ENCODE assay signal across 12 cellular contexts in the genomic region with DNA sequence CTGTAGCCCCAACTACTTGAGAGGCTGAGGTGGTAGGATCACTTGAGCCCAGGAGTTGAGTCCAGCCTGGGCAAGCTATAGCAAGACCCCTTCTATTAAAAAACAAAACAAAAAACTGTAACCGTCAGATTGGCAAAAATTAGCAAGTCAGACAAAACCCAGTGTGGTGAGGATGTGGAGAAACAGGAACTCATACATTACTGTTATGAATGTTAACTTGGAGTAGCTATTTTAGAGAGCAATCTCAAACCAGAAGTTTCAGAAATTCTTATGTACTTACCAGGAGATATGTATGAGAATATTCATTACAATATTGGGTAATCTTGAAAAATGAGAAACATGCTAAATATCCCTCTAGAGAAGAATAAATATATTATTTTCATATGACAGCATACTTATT.
DNase-seq lines count a peak whose midpoint lies in the region; ATAC-seq and TF ChIP-seq lines count a peak whose summit lies in the region.
"Had no signal": no experiment of that assay in that cellular context is flagged by ENCODE, and none has a peak within 500 bp of the region (broad histone marks: within the 10 kb centered on the region; RNA-seq: fewer than 3 reads in every experiment).

No MANE protein-coding gene starts in this region.

- no peaks in the 10 kb centered on the region for H3K9me2 ChIP-seq in OCI-LY7 (ENCODE audit: insufficient read depth, low read length)

- H3K36me3 ChIP-seq in OCI-LY7 (ENCODE audit: insufficient read depth, low read length): peaks cover 19% of the 10 kb centered on the region

- no peak overlapping the region for H2AFZ ChIP-seq in OCI-LY7 (ENCODE audit: low read length)

- H3K27me3 Mint-ChIP-seq in activated CD4-positive, alpha-beta memory T cell treated with anti-CD3 and anti-CD28 coated beads, Interleukin-2, amount 10 ng/mL, durations not matched to agents 7 days and 5 days: no peaks in the 10 kb centered on the region

- no peaks in the 10 kb centered on the region for H3K9me3 ChIP-seq in OCI-LY7 (ENCODE audit: low read length)

- H3K4me3 Mint-ChIP-seq in activated CD4-positive, alpha-beta memory T cell treated with anti-CD3 and anti-CD28 coated beads, Interleukin-2, amount 10 ng/mL, durations not matched to agents 7 days and 5 days: no peak overlapping the region
- H3K4me3 Mint-ChIP-seq: H9 had no signal

- POLR2A ChIA-PET in OCI-LY7 (lab: Charles Lee): no interaction called here
- POLR2A ChIA-PET in activated CD4-positive, alpha-beta memory T cell treated with anti-CD3 and anti-CD28 coated beads, Interleukin-2, amount 10 ng/mL, durations not matched to agents 7 days and 5 days (lab: Charles Lee): no interaction called here

- DNase-seq in OCI-LY7 (ENCODE audit: low spot score) (no peak), superior temporal gyrus (ENCODE audit: extremely low spot score) (no peak), foreskin fibroblast (no peak)
- DNase-seq in activated CD4-positive, alpha-beta memory T cell treated with anti-CD3 and anti-CD28 coated beads, Interleukin-2, amount 10 ng/mL, durations not matched to agents 7 days and 5 days: no peak
- DNase-seq: H9, NCI-H1694, nucleus accumbens, OCI-M1 had no signal

- H3K36me3 Mint-ChIP-seq in activated CD4-positive, alpha-beta memory T cell treated with anti-CD3 and anti-CD28 coated beads, Interleukin-2, amount 10 ng/mL, durations not matched to agents 7 days and 5 days (ENCODE audit: low read depth): no peaks in the 10 kb centered on the region

- H3K4me2 ChIP-seq in OCI-LY7 (ENCODE audit: low read length): 0 out of 2 replicates have a peak overlapping the region, but pooled peaks have one; percentile 17

- ATAC-seq in GM18508 (IDR thresholded peaks at IDR 0.05; ENCODE audit: insufficient read depth, unreplicated experiment) (peak; percentile 70), GM19463 (IDR thresholded peaks at IDR 0.05; ENCODE audit: unreplicated experiment) (peak; percentile 59), HG02885 (IDR thresholded peaks at IDR 0.05; ENCODE audit: poor library complexity, unreplicated experiment) (peak; percentile 74), esophagus mucosa (no peak)

- no peaks in the 10 kb centered on the region for H3K79me2 ChIP-seq in OCI-LY7 (ENCODE audit: insufficient read depth, low read depth, low read length)

- H3K27ac Mint-ChIP-seq in activated CD4-positive, alpha-beta memory T cell treated with anti-CD3 and anti-CD28 coated beads, Interleukin-2, amount 10 ng/mL, durations not matched to agents 7 days and 5 days: no peak overlapping the region

- no peak overlapping the region for H3K4me3 ChIP-seq in OCI-LY7 (ENCODE audit: low read depth, low read length, poor library complexity, severe bottlenecking)
- no peak overlapping the region for H3K4me3 ChIP-seq in foreskin fibroblast (ENCODE audit: low read depth in 1 of 2, low read length in 2 of 2)

- intact Hi-C loops in OCI-LY7 (cut with micrococcal nuclease; ENCODE audit: unreplicated experiment): no loop called here

- no peaks in the 10 kb centered on the region for H4K20me1 ChIP-seq in OCI-LY7 (ENCODE audit: insufficient read depth, low read length)

- H3K4me1 Mint-ChIP-seq in activated CD4-positive, alpha-beta memory T cell treated with anti-CD3 and anti-CD28 coated beads, Interleukin-2, amount 10 ng/mL, durations not matched to agents 7 days and 5 days: peaks cover 16% of the 10 kb centered on the region
- H3K4me1 Mint-ChIP-seq: H9 had no signal

- CTCF ChIA-PET in OCI-LY7 (lab: Charles Lee; ENCODE audit: unreplicated experiment): no interaction called here
- CTCF ChIA-PET in activated CD4-positive, alpha-beta memory T cell treated with anti-CD3 and anti-CD28 coated beads, Interleukin-2, amount 10 ng/mL, durations not matched to agents 7 days and 5 days (lab: Charles Lee): interaction anchor here (1.4 to 2.2 kb wide), 3 partner anchors 10 to 191 kb away, joined by 3 to 8 read pairs (median 6); no protein-coding TSS in a partner anchor

- H3K4me1 ChIP-seq in OCI-LY7 (ENCODE audit: insufficient read depth, low read length, poor library complexity, severe bottlenecking): peaks cover 10% of the 10 kb centered on the region

- TF ChIP-seq CTCF in OCI-LY7 (conservative IDR thresholded peaks at IDR 0.05; ENCODE audit: low read length): no peak
- no peak for TF ChIP-seq CTCF in foreskin fibroblast (IDR thresholded peaks at IDR 0.05; ENCODE audit: low read depth, low read length)

- BruUV-seq in OCI-LY7 (replicated peaks; lab: Mats Ljungman, UMichigan): no TSS peak

- H3K27ac ChIP-seq in OCI-LY7 (ENCODE audit: low read depth, low read length, poor library complexity, severe bottlenecking): no peak overlapping the region

- H3K9me3 Mint-ChIP-seq in activated CD4-positive, alpha-beta memory T cell treated with anti-CD3 and anti-CD28 coated beads, Interleukin-2, amount 10 ng/mL, durations not matched to agents 7 days and 5 days: no peaks in the 10 kb centered on the region
- H3K9me3 Mint-ChIP-seq: H9 had no signal
